In genomic region chr3:173660645-173661299, GRCh38 we compare ENCODE assay signal across 15 cellular contexts.
DNase-seq lines count a peak whose midpoint lies in the region; ATAC-seq and TF ChIP-seq lines count a peak whose summit lies in the region.
"Had no signal": no experiment of that assay in that cellular context is flagged by ENCODE, and none has a peak within 500 bp of the region (broad histone marks: within the 10 kb centered on the region; RNA-seq: fewer than 3 reads in every experiment).

No MANE protein-coding gene starts in this region.

- H2BK5ac ChIP-seq in trophoblast cell (ENCODE audit: low read depth, low read length, poor library complexity): no peak overlapping the region

- no peak overlapping the region for H2BK120ac ChIP-seq in trophoblast cell (ENCODE audit: insufficient read depth, low read length, poor library complexity)

- H3K36me3 ChIP-seq in brain microvascular endothelial cell (replicated peaks) (no peaks in the 10 kb centered on the region), trophoblast cell (ENCODE audit: control insufficient read depth in 1 of 2, insufficient read depth in 2 of 2, low read length in 2 of 2) (no peaks in the 10 kb centered on the region)
- H3K36me3 ChIP-seq: suprapubic skin had no signal

- H3K79me2 ChIP-seq in trophoblast cell (ENCODE audit: control insufficient read depth, insufficient read depth, low read length, poor library complexity): no peaks in the 10 kb centered on the region

- no peaks in the 10 kb centered on the region for H3K9me3 ChIP-seq in trophoblast cell (ENCODE audit: insufficient read depth, low read depth, low read length)
- H3K9me3 ChIP-seq: psoas muscle, suprapubic skin had no signal

- no peak overlapping the region for H3K23ac ChIP-seq in trophoblast cell (ENCODE audit: low read length)

- H4K8ac ChIP-seq in trophoblast cell (ENCODE audit: low read depth, low read length): no peak overlapping the region

- H3K27ac ChIP-seq in brain microvascular endothelial cell (no peak overlapping the region), trophoblast cell (ENCODE audit: low read depth, low read length) (peak overlapping the region; percentile 10)
- H3K27ac ChIP-seq: psoas muscle, suprapubic skin had no signal

- WGBS in trophoblast cell (ENCODE audit: extremely low coverage, insufficient coverage, insufficient read length): no CpG with 5 or more reads among the region's 3 CpGs

- H3K79me1 ChIP-seq in trophoblast cell (ENCODE audit: low read length): no peaks in the 10 kb centered on the region

- H3K9ac ChIP-seq in trophoblast cell (ENCODE audit: low read length): no peak overlapping the region

- no peak for ATAC-seq in GM21515 (IDR thresholded peaks at IDR 0.05; ENCODE audit: unreplicated experiment)
- ATAC-seq: HepG2; left lobe of liver; naive thymus-derived CD8-positive, alpha-beta T cell; psoas muscle; WTC11 had no signal

- no peak overlapping the region for H3K4me2 ChIP-seq in trophoblast cell (ENCODE audit: low read length)

- no peak overlapping the region for H3K14ac ChIP-seq in trophoblast cell (ENCODE audit: low read length)

- H2AFZ ChIP-seq in trophoblast cell (ENCODE audit: insufficient read depth, low read length, poor library complexity): no peak overlapping the region

- H4K91ac ChIP-seq in trophoblast cell (ENCODE audit: low read depth, low read length): no peak overlapping the region

- TF ChIP-seq CTCF in brain microvascular endothelial cell (IDR thresholded peaks at IDR 0.05; ENCODE audit: low read depth, low read length, missing control alignments): no peak

- no peak overlapping the region for H3K4ac ChIP-seq in trophoblast cell (ENCODE audit: low read depth, low read length)

- H3K18ac ChIP-seq in trophoblast cell (ENCODE audit: low read length): no peak overlapping the region

- H2AK5ac ChIP-seq in trophoblast cell (ENCODE audit: low read length): no peak overlapping the region

- peak; percentile 16 for DNase-seq in NCI-H748 (lab: John Stamatoyannopoulos, UW; ENCODE audit: unreplicated experiment)
- DNase-seq in NCI-H748 treated with DMSO at 0.1 percent for 48 hours (lab: John Stamatoyannopoulos, UW): no peak
- peak; percentile 22 for DNase-seq in NCI-H1105 (lab: John Stamatoyannopoulos, UW)
- peak; percentile 5 for DNase-seq in brain microvascular endothelial cell
- peak; percentile 46 to 80 for DNase-seq in trophoblast cell
- DNase-seq in G401 (ENCODE audit: low spot score): no peak
- no peak for DNase-seq in erythroblast (lab: John Stamatoyannopoulos, UW)
- DNase-seq: naive thymus-derived CD8-positive, alpha-beta T cell; NCI-H510A; psoas muscle had no signal

- no peaks in the 10 kb centered on the region for H3K27me3 ChIP-seq in brain microvascular endothelial cell (replicated peaks)
- H3K27me3 ChIP-seq in trophoblast cell (ENCODE audit: insufficient read depth, low read length): no peaks in the 10 kb centered on the region
- H3K27me3 ChIP-seq: suprapubic skin had no signal

- H4K12ac ChIP-seq in trophoblast cell (ENCODE audit: low read depth, low read length): no peak overlapping the region

- H3K4me1 ChIP-seq in trophoblast cell (ENCODE audit: control insufficient read depth in 1 of 2, insufficient read depth in 2 of 2, low read length in 2 of 2): peaks cover 0 to 5% of the 10 kb centered on the region in 2 experiments
- H3K4me1 ChIP-seq: psoas muscle, suprapubic skin had no signal

- in situ Hi-C loops in brain microvascular endothelial cell (cut with HindIII; ENCODE audit: low pct_ligation_motif_present, low sequenced_read_pairs) (no loop called here), G401 (cut with HindIII; ENCODE audit: low sequenced_read_pairs) (no loop called here)

- H2BK12ac ChIP-seq in trophoblast cell (ENCODE audit: low read length): no peak overlapping the region

- H3K4me3 ChIP-seq in brain microvascular endothelial cell (ENCODE audit: low read depth, low read length): no peak overlapping the region
- H3K4me3 ChIP-seq in trophoblast cell (ENCODE audit: low read depth, low read length): no peak overlapping the region
- H3K4me3 ChIP-seq: psoas muscle, suprapubic skin had no signal

- TF ChIP-seq POLR2A in erythroblast (IDR thresholded peaks at IDR 0.05; ENCODE audit: low read length): no peak

Comparison
In these comparisons a context has a peak if more than half of its experiments do, and no peak if none do; other contexts are left out.
1. DNase-seq: peak in NCI-H748 (single experiment), NCI-H1105 (single experiment), brain microvascular endothelial cell (single experiment) and trophoblast cell (2 of 2); none in NCI-H748 treated with DMSO at 0.1 percent for 48 hours (single experiment), G401 (single experiment) and erythroblast (0 of 2).